Comparison of ENCODE assay signal across 8 cellular contexts in genomic region chr16:48608452-48608851, GRCh38. TPM values are rescaled to one million over a fixed set of nuclear protein-coding genes. Genes with fewer than 3 reads are reported as not detected.
DNase-seq lines count a peak whose midpoint lies in the region; ATAC-seq and TF ChIP-seq lines count a peak whose summit lies in the region.

No MANE protein-coding gene starts in this region.

- DNase-seq in GM13977 (ENCODE audit: low spot score) (peak; percentile 69), SJSA1 (ENCODE audit: low read depth in 1 of 2, low spot score in 2 of 2) (peak in 1 of 2 experiments; percentile 10), foreskin keratinocyte (peak; percentile 44 to 70), G401 (ENCODE audit: low spot score) (no peak), DMS153 treated with DMSO at 0.1 percent for 48 hours (lab: John Stamatoyannopoulos, UW; ENCODE audit: unreplicated experiment) (no peak)
- peak; percentile 28 for DNase-seq in stimulated activated naive CD4-positive, alpha-beta T cell treated with Interleukin-2 at 50 U/mL for 16 hours (lab: John Stamatoyannopoulos, UW)

- H3K27ac ChIP-seq in SJSA1 = no peak overlapping the region
- peak overlapping the region; percentile 100 for H3K27ac ChIP-seq in foreskin keratinocyte

- ATAC-seq in HG02571 (IDR thresholded peaks at IDR 0.05; ENCODE audit: unreplicated experiment) (peak; percentile 32), foreskin keratinocyte (no peak), GM18519 (IDR thresholded peaks at IDR 0.05; ENCODE audit: low FRiP score, unreplicated experiment) (no peak)

- peaks cover 20% of the 10 kb centered on the region for H3K4me1 ChIP-seq in SJSA1 (replicated peaks)
- peaks cover 42% of the 10 kb centered on the region for H3K4me1 ChIP-seq in foreskin keratinocyte

- peaks cover 8% of the 10 kb centered on the region for H3K36me3 ChIP-seq in SJSA1

- peaks cover 5% of the 10 kb centered on the region; the same call in 1 of the 2 replicates for H3K9me3 ChIP-seq in SJSA1 (replicated peaks)

- in situ Hi-C loops in GM13977 (cut with MboI; ENCODE audit: low pct_unique_long_range_greater_than_20kb, low sequenced_read_pairs, unreplicated experiment) = no loop called here
- in situ Hi-C loops in G401 (cut with HindIII; ENCODE audit: low sequenced_read_pairs) = no loop called here

- peak overlapping the region; percentile 95 for H3K4me3 ChIP-seq in SJSA1

- H3K27me3 ChIP-seq in SJSA1 (replicated peaks) = no peaks in the 10 kb centered on the region
- no peaks in the 10 kb centered on the region for H3K27me3 ChIP-seq in foreskin keratinocyte

- TF ChIP-seq CTCF in GM13977 (IDR thresholded peaks at IDR 0.05; ENCODE audit: extremely low read depth, insufficient read depth, missing control alignments) (no peak), foreskin keratinocyte (conservative IDR thresholded peaks at IDR 0.05) (no peak)

RNA-seq across cellular contexts. Expression of gene N4BP1, which starts 1.5 kb away (rescaled TPM):
- total RNA-seq in SJSA1 (2014; rRNA removed; shearing (Covaris generic)) = 11.8 and 23.4 TPM in 2 replicates
- total RNA-seq in foreskin keratinocyte = 62.6 and 73.0 TPM in 2 replicates
- 41.3 and 42.9 TPM in 2 replicates for polyA plus RNA-seq in foreskin keratinocyte
- total RNA-seq in G401 (2014; rRNA removed; shearing (Covaris generic)) = 11.4 and 28.3 TPM in 2 replicates

Comparison
In these comparisons a context has a peak if more than half of its experiments do, and no peak if none do; other contexts are left out.
1. DNase-seq: peak in GM13977 (single experiment), foreskin keratinocyte (2 of 2) and stimulated activated naive CD4-positive, alpha-beta T cell treated with Interleukin-2 at 50 U/mL for 16 hours (single experiment); none in G401 (single experiment) and DMS153 treated with DMSO at 0.1 percent for 48 hours (single experiment).